25 cellular contexts compared by ENCODE assay signal in genomic region chr1:209597496-209597895, GRCh38. TPM values are rescaled to one million over a fixed set of nuclear protein-coding genes. Genes with fewer than 3 reads are reported as not detected.
"Had no signal": no experiment of that assay in that cellular context is flagged by ENCODE, and none has a peak within 500 bp of the region (broad histone marks: within the 10 kb centered on the region; RNA-seq: fewer than 3 reads in every experiment).

No MANE protein-coding gene starts in this region.

- H3K36me3 ChIP-seq: breast epithelium had no signal

- H3K27me3 ChIP-seq: breast epithelium had no signal

- H3K4me3 ChIP-seq: breast epithelium had no signal

- H3K4me1 ChIP-seq: breast epithelium had no signal

- H3K9me3 ChIP-seq: breast epithelium had no signal

- H3K27ac ChIP-seq: breast epithelium had no signal

- FAIRE-seq: TTC549 had no signal

- DNase-seq: activated B cell treated with CpG ODN at 0.5 μM for 24 hours; activated CD4-positive, alpha-beta T cell treated with anti-CD3 and anti-CD28 coated beads for 1 hour; activated CD4-positive, alpha-beta T cell treated with anti-CD3 and anti-CD28 coated beads, Interleukin-2, amount 10 ng/mL, durations not matched to agents 24 days and 14 days; activated CD4-positive, alpha-beta T cell treated with anti-CD3 and anti-CD28 coated beads, Interleukin-2, amount 50 U/mL, for 48 hours; activated CD8-positive, alpha-beta memory T cell treated with anti-CD3 and anti-CD28 coated beads, Interleukin-2, amount 10 ng/mL, durations not matched to agents 7 days and 5 days; activated effector memory CD4-positive, alpha-beta T cell treated with Interleukin-2 at 50 U/mL for 16 hours; activated naive CD4-positive, alpha-beta T cell; activated T-cell treated with anti-CD3 and anti-CD28 coated beads, Interleukin-2, amount 50 U/mL, for 24 hours; aorta; caudate nucleus; Karpas-422; NCI-H146; NCI-H187 treated with DMSO at 0.1 percent for 48 hours; NCI-H2171; NCI-H2227 treated with DMSO at 0.1 percent for 48 hours; NCI-H69; PC-3; SIG-M5; T-cell; T-helper 2 cell; T1000 had no signal

RNA-seq across cellular contexts. Expression of gene CAMK1G, which starts 14.0 kb away (rescaled TPM):
- total RNA-seq: activated B cell treated with CpG ODN at 0.5 μM for 24 hours; activated CD8-positive, alpha-beta memory T cell treated with anti-CD3 and anti-CD28 coated beads, Interleukin-2, amount 10 ng/mL, durations not matched to agents 7 days and 5 days; chondrocyte; NCI-H460; PC-3; T-cell had no signal
